In the genomic region with DNA sequence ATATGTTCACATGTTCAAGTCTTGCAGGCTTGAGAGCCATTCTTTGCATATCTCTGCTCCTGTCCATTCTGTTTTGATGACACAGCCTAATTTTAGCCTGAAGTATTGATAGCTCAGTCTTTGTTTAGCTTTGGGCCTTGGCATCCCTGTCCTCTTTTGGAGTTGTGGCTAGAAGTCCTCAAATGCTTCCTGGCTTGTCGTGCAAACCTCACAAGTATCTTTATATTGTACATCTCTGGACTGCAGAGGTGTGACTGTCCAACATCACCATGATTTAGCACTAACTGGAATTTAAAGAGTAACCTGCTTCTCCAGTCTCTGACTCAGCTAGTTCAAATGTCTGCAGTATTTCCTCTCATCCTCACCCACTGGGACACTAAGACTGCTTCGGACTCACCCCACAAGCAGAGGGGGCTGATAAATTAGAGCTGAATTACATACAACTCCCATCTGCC, we compare ENCODE assay signal across 12 cellular contexts. TPM values are rescaled to one million over a fixed set of nuclear protein-coding genes. Genes with fewer than 3 reads are reported as not detected.
DNase-seq lines count a peak whose midpoint lies in the region; ATAC-seq and TF ChIP-seq lines count a peak whose summit lies in the region.
"Had no signal": no experiment of that assay in that cellular context is flagged by ENCODE, and none has a peak within 500 bp of the region (broad histone marks: within the 10 kb centered on the region; RNA-seq: fewer than 3 reads in every experiment).

No MANE protein-coding gene starts in this region.

- no peaks in the 10 kb centered on the region for H4K20me1 ChIP-seq in PC-9 (ENCODE audit: insufficient read depth)

- POLR2A ChIA-PET in PC-9 (lab: Charles Lee; ENCODE audit: unreplicated experiment) (interaction anchor here (0.5 to 1.8 kb wide), 7 partner anchors 11 to 115 kb away, joined by 4 to 60 read pairs (median 9); partner anchors contain the start of genes PFN4, SF3B6 and TP53I3), GM10248 (lab: Yijun Ruan, JAX) (no interaction called here)

- no TSS peak for BruUV-seq in PC-9 (replicated peaks; lab: Mats Ljungman, UMichigan)

- no peaks in the 10 kb centered on the region for H3K79me2 ChIP-seq in PC-9 (ENCODE audit: low read depth)

- peaks cover 31% of the 10 kb centered on the region for H3K9me3 ChIP-seq in PC-9 (ENCODE audit: insufficient read depth, low read depth)
- H3K9me3 ChIP-seq in mucosa of descending colon: peaks cover 2% of the 10 kb centered on the region
- H3K9me3 ChIP-seq: gastrocnemius medialis, ovary had no signal

- H3K4me1 ChIP-seq in PC-9 (replicated peaks; ENCODE audit: insufficient read depth) (peaks cover 45% of the 10 kb centered on the region), mucosa of descending colon (ENCODE audit: low read depth) (no peaks in the 10 kb centered on the region)
- H3K4me1 ChIP-seq: gastrocnemius medialis had no signal

- DNase-seq in A172 (ENCODE audit: low spot score) (peak; percentile 59), PC-9 (peak; percentile 49 to 87), left cardiac atrium (no peak), NCI-H748 treated with DMSO at 0.1 percent for 48 hours (lab: John Stamatoyannopoulos, UW) (no peak), GM10248 (ENCODE audit: extremely low spot score) (no peak), mucosa of descending colon (no peak)
- DNase-seq: activated CD8-positive, alpha-beta T cell treated with anti-CD3 and anti-CD28 coated beads, Interleukin-2, amount 10 ng/mL, durations not matched to agents 7 days and 5 days; activated naive CD4-positive, alpha-beta T cell treated with anti-CD3 and anti-CD28 coated beads, Interleukin-2, amount 50 U/mL, for 16 hours; DMS79 treated with DMSO at 0.1 percent for 48 hours; gastrocnemius medialis; ovary; stimulated activated CD4-positive, alpha-beta T cell treated with anti-CD3 and anti-CD28 coated beads, Interleukin-4, amount 100 ng/mL, for 24 hours had no signal

- H3K27me3 ChIP-seq in PC-9 (ENCODE audit: insufficient read depth, low read depth): no peaks in the 10 kb centered on the region
- H3K27me3 ChIP-seq: gastrocnemius medialis, ovary had no signal

- intact Hi-C loops in PC-9 (cut with micrococcal nuclease; ENCODE audit: unreplicated experiment) (loop anchor here (1.0 kb wide), 1 partner anchor 35 kb away; the partner anchor contains the start of gene SF3B6), left cardiac atrium (cut with DNase I) (no loop called here), mucosa of descending colon (cut with DNase I, micrococcal nuclease) (no loop called here)

- no peaks in the 10 kb centered on the region for H3K9me2 ChIP-seq in PC-9 (ENCODE audit: insufficient read depth)

- CTCF ChIA-PET in PC-9 (lab: Charles Lee): interaction anchor here (0.6 to 0.9 kb wide), 3 partner anchors 27 to 184 kb away, joined by 3 to 6 read pairs (median 5); partner anchors contain the start of gene TP53I3
- CTCF ChIA-PET in GM10248 (lab: Yijun Ruan, JAX): interaction anchor here (0.6 to 3.2 kb wide), 6 partner anchors 10 to 299 kb away, joined by 3 to 13 read pairs (median 8); partner anchors contain the start of gene TP53I3

- peak overlapping the region; percentile 59; the same call in 1 of the 2 replicates for H2AFZ ChIP-seq in PC-9

- H3K36me3 ChIP-seq in PC-9 (ENCODE audit: low read depth) (no peaks in the 10 kb centered on the region), mucosa of descending colon (ENCODE audit: low read depth) (no peaks in the 10 kb centered on the region)
- H3K36me3 ChIP-seq: ovary had no signal

- TF ChIP-seq CTCF in PC-9 (conservative IDR thresholded peaks at IDR 0.05): no peak
- TF ChIP-seq CTCF in GM10248 (IDR thresholded peaks at IDR 0.05; ENCODE audit: control extremely low read depth, extremely low read depth, low read depth, missing control alignments): no peak
- no peak for TF ChIP-seq CTCF in mucosa of descending colon (IDR thresholded peaks at IDR 0.05)

- peak overlapping the region; percentile 92 for H3K27ac ChIP-seq in PC-9
- H3K27ac ChIP-seq: gastrocnemius medialis, ovary had no signal

- ATAC-seq in left cardiac atrium (peak; percentile 29 to 68), mucosa of descending colon (no peak)
- ATAC-seq: activated CD8-positive, alpha-beta T cell treated with anti-CD3 and anti-CD28 coated beads, Interleukin-2, amount 10 ng/mL, durations not matched to agents 7 days and 5 days; gastrocnemius medialis had no signal

- peak overlapping the region; percentile 64 for H3K4me2 ChIP-seq in PC-9

- H3K4me3 ChIP-seq in PC-9: no peak overlapping the region
- H3K4me3 ChIP-seq in mucosa of descending colon: no peak overlapping the region
- H3K4me3 ChIP-seq: gastrocnemius medialis, ovary had no signal

- H3F3A ChIP-seq in PC-9 (ENCODE audit: insufficient read depth, low read depth): peaks cover 30% of the 10 kb centered on the region

RNA-seq across cellular contexts. Expression of gene PFN4, which starts 11.7 kb away (rescaled TPM):
- 0.40 and 2.3 TPM in 2 replicates for total RNA-seq in A172 (2014; rRNA removed; shearing (Covaris generic))
- total RNA-seq in PC-9 (2021) (1.2 and 2.6 TPM in 2 replicates), left cardiac atrium (1 to 10 TPM in 1 of 2 donors, under 1 TPM in 1; 0.52 to 1.1 TPM), mucosa of descending colon (not detected)
- total RNA-seq: gastrocnemius medialis had no signal

RNA-seq across cellular contexts. Expression of gene FAM228B, which starts 11.8 kb away (rescaled TPM):
- total RNA-seq in A172 (2014; rRNA removed; shearing (Covaris generic)): 5.9 and 8.6 TPM in 2 replicates
- 16.8 and 20.7 TPM in 2 replicates for total RNA-seq in PC-9 (2021)
- total RNA-seq in left cardiac atrium: 10 to 100 TPM; 37.0 to 45.2 TPM
- 10 to 100 TPM in 1 of 3 donors, 1 to 10 TPM in 2; 4.8 to 36.6 (median 7.8) TPM for total RNA-seq in mucosa of descending colon

RNA-seq across cellular contexts. Expression of gene TP53I3, which starts 26.8 kb away (rescaled TPM):
- 64.3 and 69.3 TPM in 2 replicates for total RNA-seq in A172 (2014; rRNA removed; shearing (Covaris generic))
- total RNA-seq in PC-9 (2021): 21.4 and 22.9 TPM in 2 replicates
- 10 to 100 TPM in 1 of 2 donors, 1 to 10 TPM in 1; 7.6 to 14.5 TPM for total RNA-seq in left cardiac atrium
- total RNA-seq in mucosa of descending colon: 100 to 1,000 TPM in 1 of 3 donors, 10 to 100 TPM in 2; 66.9 to 121 (median 96.7) TPM

RNA-seq across cellular contexts. Expression of gene SF3B6, which starts 35.3 kb away (rescaled TPM):
- total RNA-seq in A172 (2014; rRNA removed; shearing (Covaris generic)): 338 and 380 TPM in 2 replicates
- total RNA-seq in PC-9 (2021) (106 and 123 TPM in 2 replicates), left cardiac atrium (10 to 100 TPM; 49.4 to 56.7 TPM), mucosa of descending colon (10 to 100 TPM; 75.1 to 90.1 (median 76.1) TPM)

Comparison
In these comparisons a context has a peak if more than half of its experiments do, and no peak if none do; other contexts are left out.
1. DNase-seq: peak in A172 (single experiment) and PC-9 (2 of 2); none in left cardiac atrium (single experiment), NCI-H748 treated with DMSO at 0.1 percent for 48 hours (single experiment), GM10248 (single experiment) and mucosa of descending colon (0 of 3).